Comparison of ENCODE assay signal across 8 cellular contexts in genomic region chr4:38860788-38861424, GRCh38. TPM values are rescaled to one million over a fixed set of nuclear protein-coding genes. Genes with fewer than 3 reads are reported as not detected.
A peak's percentile ranks its signal among the peaks of the same experiment; 100 is the strongest.
DNase-seq lines count a peak whose midpoint lies in the region; ATAC-seq and TF ChIP-seq lines count a peak whose summit lies in the region.

No MANE protein-coding gene starts in this region.

- no peaks in the 10 kb centered on the region for H3K36me3 ChIP-seq in WERI-Rb-1
- no peaks in the 10 kb centered on the region for H3K36me3 ChIP-seq in naive thymus-derived CD4-positive, alpha-beta T cell (ENCODE audit: control insufficient read depth in 2 of 3, insufficient read depth in 3 of 3, low read length in 3 of 3)
- H3K36me3 ChIP-seq in mesenchymal stem cell (ENCODE audit: control insufficient read depth in 1 of 2, insufficient read depth in 2 of 2, low read depth in 1 of 2, low read length in 2 of 2) = no peaks in the 10 kb centered on the region

- peaks cover 8% of the 10 kb centered on the region for H3K4me1 Mint-ChIP-seq in central memory CD8-positive, alpha-beta T cell
- H3K4me1 Mint-ChIP-seq in naive thymus-derived CD4-positive, alpha-beta T cell = peaks cover 27 to 53% (median 48%) of the 10 kb centered on the region in 7 donors

- no peak overlapping the region for H3K4ac ChIP-seq in mesenchymal stem cell (ENCODE audit: low read depth in 1 of 2, low read length in 2 of 2)

- DNase-seq in CD1c-positive myeloid dendritic cell (ENCODE audit: extremely low spot score) = peak; percentile 78
- peak; percentile 79 for DNase-seq in WERI-Rb-1
- DNase-seq in central memory CD8-positive, alpha-beta T cell (ENCODE audit: low spot score in 2 of 2) = peak; percentile 33 to 35
- peak in 7 of 9 donors; percentile 37 to 57 (median 49) for DNase-seq in naive thymus-derived CD4-positive, alpha-beta T cell
- DNase-seq in mesenchymal stem cell = no peak

- no peak overlapping the region for H2AFZ ChIP-seq in mesenchymal stem cell (ENCODE audit: low read depth, low read length)

- peaks cover 3% of the 10 kb centered on the region for H3K79me1 ChIP-seq in mesenchymal stem cell (replicated peaks; ENCODE audit: low read length, poor library complexity, severe bottlenecking)

- no peak overlapping the region for H3K9ac ChIP-seq in mesenchymal stem cell (ENCODE audit: low read length)

- intact Hi-C loops in naive thymus-derived CD4-positive, alpha-beta T cell (cut with micrococcal nuclease) = loop anchor here (1.0 kb wide), 1 partner anchor 102 kb away; no protein-coding TSS in a partner anchor

- no peak overlapping the region for H2BK5ac ChIP-seq in mesenchymal stem cell (ENCODE audit: low read depth, low read length, poor library complexity, severe bottlenecking)

- H3K4me2 ChIP-seq in mesenchymal stem cell (ENCODE audit: low read length, poor library complexity, severe bottlenecking) = no peak overlapping the region

- no peak overlapping the region for H2BK12ac ChIP-seq in mesenchymal stem cell (ENCODE audit: low read length in 2 of 2)

- TF ChIP-seq RAD21 in Ishikawa (IDR thresholded peaks at IDR 0.05; ENCODE audit: low read depth) = peak; percentile 39

- H3K9me3 Mint-ChIP-seq in central memory CD8-positive, alpha-beta T cell = no peaks in the 10 kb centered on the region
- peaks cover 0 to 3% (median 0%) of the 10 kb centered on the region in 11 donors for H3K9me3 Mint-ChIP-seq in naive thymus-derived CD4-positive, alpha-beta T cell

- H3K9me3 ChIP-seq in WERI-Rb-1 (ENCODE audit: severe bottlenecking) = no peaks in the 10 kb centered on the region
- H3K9me3 ChIP-seq in naive thymus-derived CD4-positive, alpha-beta T cell (ENCODE audit: control insufficient read depth in 2 of 3, low read length in 3 of 3) = no peaks in the 10 kb centered on the region
- H3K9me3 ChIP-seq in mesenchymal stem cell (ENCODE audit: control insufficient read depth, low read length) = no peaks in the 10 kb centered on the region

- no peak overlapping the region for H3K4me3 Mint-ChIP-seq in central memory CD8-positive, alpha-beta T cell
- H3K4me3 Mint-ChIP-seq in naive thymus-derived CD4-positive, alpha-beta T cell = no peak overlapping the region

- H3K14ac ChIP-seq in mesenchymal stem cell (ENCODE audit: low read length in 2 of 2) = no peak overlapping the region

- no peak overlapping the region for H3K27ac ChIP-seq in WERI-Rb-1
- no peak overlapping the region for H3K27ac ChIP-seq in naive thymus-derived CD4-positive, alpha-beta T cell (ENCODE audit: low read depth, low read length)
- no peak overlapping the region for H3K27ac ChIP-seq in mesenchymal stem cell (ENCODE audit: low read length, poor library complexity, severe bottlenecking)

- POLR2A ChIA-PET in naive thymus-derived CD4-positive, alpha-beta T cell (lab: Charles Lee) = no interaction called here

- no peak overlapping the region for H2BK120ac ChIP-seq in mesenchymal stem cell (ENCODE audit: low read depth, low read length)

- H3K4me3 ChIP-seq in WERI-Rb-1 (ENCODE audit: low read depth, low read length) (no peak overlapping the region), mesenchymal stem cell (ENCODE audit: insufficient read depth in 1 of 2, low read depth in 1 of 2, low read length in 2 of 2) (no peak overlapping the region)
- H3K4me3 ChIP-seq in naive thymus-derived CD4-positive, alpha-beta T cell (ENCODE audit: low read length) = no peak overlapping the region

- H4K8ac ChIP-seq in mesenchymal stem cell (ENCODE audit: low read length) = no peak overlapping the region

- TF ChIP-seq EP300 in Ishikawa (IDR thresholded peaks at IDR 0.05; ENCODE audit: borderline replicate concordance) = no peak

- peaks cover 0 to 24% of the 10 kb centered on the region in 2 donors for H3K4me1 ChIP-seq in naive thymus-derived CD4-positive, alpha-beta T cell (ENCODE audit: control insufficient read depth in 2 of 2, insufficient read depth in 2 of 2, low read length in 2 of 2)
- H3K4me1 ChIP-seq in mesenchymal stem cell (ENCODE audit: control insufficient read depth, insufficient read depth, low read depth, low read length) = peaks cover 5% of the 10 kb centered on the region

- peak; percentile 95 for TF ChIP-seq CTCF in WERI-Rb-1 (IDR thresholded peaks at IDR 0.05; ENCODE audit: low read depth, low read length)

- WGBS in mesenchymal stem cell = 23% methylated on average over 5 of the region's 5 CpGs

- peaks cover 49% of the 10 kb centered on the region for H3K27me3 Mint-ChIP-seq in central memory CD8-positive, alpha-beta T cell
- peaks cover 0 to 24% (median 8%) of the 10 kb centered on the region in 5 donors for H3K27me3 Mint-ChIP-seq in naive thymus-derived CD4-positive, alpha-beta T cell

- H3K27ac Mint-ChIP-seq in central memory CD8-positive, alpha-beta T cell (ENCODE audit: low read depth) = no peak overlapping the region
- H3K27ac Mint-ChIP-seq in naive thymus-derived CD4-positive, alpha-beta T cell = peak overlapping the region in 5 of 9 donors; percentile 20 to 60 (median 50)

- H3K27me3 ChIP-seq in WERI-Rb-1 (ENCODE audit: insufficient read depth, low read depth, severe bottlenecking) = no peaks in the 10 kb centered on the region
- H3K27me3 ChIP-seq in naive thymus-derived CD4-positive, alpha-beta T cell (ENCODE audit: control insufficient read depth in 2 of 2, insufficient read depth in 2 of 2, low read length in 2 of 2) = no peaks in the 10 kb centered on the region
- H3K27me3 ChIP-seq in mesenchymal stem cell (ENCODE audit: control insufficient read depth in 1 of 2, insufficient read depth in 1 of 2, low read length in 2 of 2) = no peaks in the 10 kb centered on the region

- H3K36me3 Mint-ChIP-seq in central memory CD8-positive, alpha-beta T cell (ENCODE audit: insufficient read depth) = peaks cover 5% of the 10 kb centered on the region
- peaks cover 0 to 2% (median 0%) of the 10 kb centered on the region in 5 donors for H3K36me3 Mint-ChIP-seq in naive thymus-derived CD4-positive, alpha-beta T cell

- H3K23ac ChIP-seq in mesenchymal stem cell (ENCODE audit: low read length in 2 of 2) = no peak overlapping the region

- no peak overlapping the region for H3K18ac ChIP-seq in mesenchymal stem cell (ENCODE audit: low read depth in 1 of 2, low read length in 2 of 2)

- CTCF ChIA-PET in naive thymus-derived CD4-positive, alpha-beta T cell (lab: Charles Lee) = interaction anchor here (0.6 to 4.3 kb wide), 15 partner anchors 17 to 796 kb away, joined by 3 to 47 read pairs (median 4); partner anchors contain the start of gene TLR10

- H2AK5ac ChIP-seq in mesenchymal stem cell (ENCODE audit: low read length, severe bottlenecking) = no peak overlapping the region

- no peak overlapping the region for H4K91ac ChIP-seq in mesenchymal stem cell (ENCODE audit: low read length)

- ATAC-seq in GM19035 (IDR thresholded peaks at IDR 0.05; ENCODE audit: unreplicated experiment) = peak; percentile 49
- ATAC-seq in central memory CD8-positive, alpha-beta T cell (replicated peaks; ENCODE audit: extremely low read depth, poor library complexity, severe bottlenecking) = peak; percentile 54
- ATAC-seq in naive thymus-derived CD4-positive, alpha-beta T cell = peak; percentile 50
- ATAC-seq in GM18502 (IDR thresholded peaks at IDR 0.05; ENCODE audit: poor library complexity, unreplicated experiment) = no peak

- no peak overlapping the region for H2BK15ac ChIP-seq in mesenchymal stem cell (ENCODE audit: low read depth, poor library complexity, severe bottlenecking)

TF ChIP-seq in Ishikawa, 13 proteins besides CTCF, POLR2A, EP300 and RAD21 (continues in another document):
- TF ChIP-seq YY1 (IDR thresholded peaks at IDR 0.05; ENCODE audit: low read depth) (no peak), REST (IDR thresholded peaks at IDR 0.05; ENCODE audit: low read depth) (no peak), ZBTB7A (IDR thresholded peaks at IDR 0.05; ENCODE audit: low read depth) (no peak), FOXM1 (IDR thresholded peaks at IDR 0.05; ENCODE audit: borderline replicate concordance, low read depth) (no peak), TAF1 (IDR thresholded peaks at IDR 0.05; ENCODE audit: low read depth) (no peak)

RNA-seq across cellular contexts. Expression of gene TLR6, which starts 4.3 kb away (rescaled TPM):
- total RNA-seq in naive thymus-derived CD4-positive, alpha-beta T cell = 1 to 10 TPM in 4 of 5 experiments, under 1 TPM in 1; 1.00 to 8.8 (median 1.9) TPM
- polyA plus RNA-seq in naive thymus-derived CD4-positive, alpha-beta T cell = not detected
- 3.4 TPM for polyA plus RNA-seq in mesenchymal stem cell (2013, experiment 1 of 2)
- 3.2 TPM for polyA plus RNA-seq in mesenchymal stem cell (2013, experiment 2 of 2)

RNA-seq across cellular contexts. Expression of gene FAM114A1, which starts 6.7 kb away (rescaled TPM):
- under 1 TPM in 3 of 5 experiments, not detected in 2; 0.56 to 0.83 (median 0.64) TPM for total RNA-seq in naive thymus-derived CD4-positive, alpha-beta T cell
- polyA plus RNA-seq in naive thymus-derived CD4-positive, alpha-beta T cell = not detected
- 166 TPM for polyA plus RNA-seq in mesenchymal stem cell (2013, experiment 1 of 2)
- polyA plus RNA-seq in mesenchymal stem cell (2013, experiment 2 of 2) = 170 TPM

RNA-seq across cellular contexts. Expression of gene TLR1, which starts 56.3 kb away (rescaled TPM):
- total RNA-seq in naive thymus-derived CD4-positive, alpha-beta T cell = 10 to 100 TPM; 11.8 to 41.9 (median 17.7) TPM
- 10 to 100 TPM; 22.1 to 23.0 TPM for polyA plus RNA-seq in naive thymus-derived CD4-positive, alpha-beta T cell
- polyA plus RNA-seq in mesenchymal stem cell (2013, experiment 1 of 2) = 0.32 TPM
- polyA plus RNA-seq in mesenchymal stem cell (2013, experiment 2 of 2) = 0.23 TPM
